23 cellular contexts compared by ENCODE assay signal in genomic region chr14:101889366-101889765, GRCh38.
DNase-seq lines count a peak whose midpoint lies in the region; ATAC-seq and TF ChIP-seq lines count a peak whose summit lies in the region.
"Had no signal": no experiment of that assay in that cellular context is flagged by ENCODE, and none has a peak within 500 bp of the region (broad histone marks: within the 10 kb centered on the region; RNA-seq: fewer than 3 reads in every experiment).

No MANE protein-coding gene starts in this region.

- no peaks in the 10 kb centered on the region for H3K9me3 Mint-ChIP-seq in activated naive CD4-positive, alpha-beta T cell treated with anti-CD3 and anti-CD28 coated beads for 36 hours
- no peaks in the 10 kb centered on the region for H3K9me3 Mint-ChIP-seq in effector memory CD8-positive, alpha-beta T cell
- H3K9me3 Mint-ChIP-seq in stimulated activated memory B cell treated with anti-CD40 and anti-IgM and Interleukin-4, amounts not matched to agents 10 μg/mL and 1 μg/mL and 100 μg/mL, for 72 hours: no peaks in the 10 kb centered on the region

- ATAC-seq in effector memory CD8-positive, alpha-beta T cell (replicated peaks): no peak
- ATAC-seq in stimulated activated memory B cell treated with anti-CD40 and anti-IgM and Interleukin-4, amounts not matched to agents 10 μg/mL and 1 μg/mL and 100 μg/mL, for 72 hours: no peak
- ATAC-seq: activated CD4-positive, CD25-positive, alpha-beta regulatory T cell treated with anti-CD3 and anti-CD28 coated beads, Interleukin-2, amount 50 U/mL, for 24 hours; activated CD8-positive, alpha-beta memory T cell treated with anti-CD3 and anti-CD28 coated beads, Interleukin-2, amount 10 ng/mL, durations not matched to agents 7 days and 5 days; esophagus mucosa; gastrocnemius medialis; sciatic nerve had no signal

- no peak for TF ChIP-seq CTCF in adrenal gland (IDR thresholded peaks at IDR 0.05)

- H3K36me3 Mint-ChIP-seq in activated naive CD4-positive, alpha-beta T cell treated with anti-CD3 and anti-CD28 coated beads for 36 hours (ENCODE audit: low read depth): peaks cover 23% of the 10 kb centered on the region
- H3K36me3 Mint-ChIP-seq in effector memory CD8-positive, alpha-beta T cell (ENCODE audit: insufficient read depth): peaks cover 94% of the 10 kb centered on the region
- peaks cover 59% of the 10 kb centered on the region for H3K36me3 Mint-ChIP-seq in stimulated activated memory B cell treated with anti-CD40 and anti-IgM and Interleukin-4, amounts not matched to agents 10 μg/mL and 1 μg/mL and 100 μg/mL, for 72 hours

- no peak overlapping the region for H3K27ac ChIP-seq in adrenal gland
- H3K27ac ChIP-seq: gastrocnemius medialis, KMS-11, parathyroid adenoma had no signal

- H3K36me3 ChIP-seq in adrenal gland (replicated peaks in 1 of 2): peaks cover 0 to 76% of the 10 kb centered on the region in 2 donors

- DNase-seq in activated naive CD4-positive, alpha-beta T cell treated with anti-CD3 and anti-CD28 coated beads for 36 hours: no peak
- no peak for DNase-seq in activated naive CD4-positive, alpha-beta T cell (lab: John Stamatoyannopoulos, UW)
- DNase-seq in NCI-H1694 (lab: John Stamatoyannopoulos, UW): peak; percentile 48
- DNase-seq in effector memory CD8-positive, alpha-beta T cell: no peak
- no peak for DNase-seq in stimulated activated CD4-positive, alpha-beta T cell treated with anti-CD3 and anti-CD28 coated beads, Interleukin-1b, Interleukin-23, amount 100 ng/mL, for 48 hours
- no peak for DNase-seq in adrenal gland
- DNase-seq in HK-2 (ENCODE audit: unreplicated experiment): no peak
- DNase-seq: activated CD8-positive, alpha-beta memory T cell treated with anti-CD3 and anti-CD28 coated beads, Interleukin-2, amount 10 ng/mL, durations not matched to agents 7 days and 5 days; activated gamma-delta T cell; DMS79 treated with DMSO at 0.1 percent for 48 hours; effector CD4-positive, alpha-beta T cell; gastrocnemius medialis; kidney glomerular epithelial cell; mammary epithelial cell; NCI-H1930; SK-N-SH; T-helper 9 cell had no signal

- H3K27ac Mint-ChIP-seq in activated naive CD4-positive, alpha-beta T cell treated with anti-CD3 and anti-CD28 coated beads for 36 hours: peak overlapping the region; percentile 56
- peak overlapping the region; percentile 38 to 41 for H3K27ac Mint-ChIP-seq in effector memory CD8-positive, alpha-beta T cell
- H3K27ac Mint-ChIP-seq in stimulated activated memory B cell treated with anti-CD40 and anti-IgM and Interleukin-4, amounts not matched to agents 10 μg/mL and 1 μg/mL and 100 μg/mL, for 72 hours: peak overlapping the region; percentile 17

- H3K4me3 Mint-ChIP-seq in activated naive CD4-positive, alpha-beta T cell treated with anti-CD3 and anti-CD28 coated beads for 36 hours: no peak overlapping the region
- H3K4me3 Mint-ChIP-seq in effector memory CD8-positive, alpha-beta T cell: no peak overlapping the region
- no peak overlapping the region for H3K4me3 Mint-ChIP-seq in stimulated activated memory B cell treated with anti-CD40 and anti-IgM and Interleukin-4, amounts not matched to agents 10 μg/mL and 1 μg/mL and 100 μg/mL, for 72 hours
- H3K4me3 Mint-ChIP-seq: activated CD8-positive, alpha-beta memory T cell treated with anti-CD3 and anti-CD28 coated beads, Interleukin-2, amount 10 ng/mL, durations not matched to agents 7 days and 5 days had no signal

- no peaks in the 10 kb centered on the region for H3K27me3 ChIP-seq in adrenal gland
- H3K27me3 ChIP-seq: gastrocnemius medialis had no signal

- TF ChIP-seq POLR2A in adrenal gland (IDR thresholded peaks at IDR 0.05): no peak

- no peaks in the 10 kb centered on the region for H3K4me1 ChIP-seq in adrenal gland (replicated peaks in 1 of 2)
- H3K4me1 ChIP-seq: gastrocnemius medialis, parathyroid adenoma had no signal

- H3K4me1 Mint-ChIP-seq in activated naive CD4-positive, alpha-beta T cell treated with anti-CD3 and anti-CD28 coated beads for 36 hours (ENCODE audit: low read depth): no peaks in the 10 kb centered on the region
- H3K4me1 Mint-ChIP-seq in effector memory CD8-positive, alpha-beta T cell (ENCODE audit: low read depth in 2 of 2): no peaks in the 10 kb centered on the region
- H3K4me1 Mint-ChIP-seq in stimulated activated memory B cell treated with anti-CD40 and anti-IgM and Interleukin-4, amounts not matched to agents 10 μg/mL and 1 μg/mL and 100 μg/mL, for 72 hours: peaks cover 6% of the 10 kb centered on the region

- H3K9me3 ChIP-seq in adrenal gland (replicated peaks in 1 of 3): no peaks in the 10 kb centered on the region
- H3K9me3 ChIP-seq: gastrocnemius medialis, SK-N-SH had no signal

- H3K4me3 ChIP-seq in adrenal gland: no peak overlapping the region
- H3K4me3 ChIP-seq: gastrocnemius medialis had no signal

- 84 to 96% (median 93%) methylated on average over 10 of the region's 10 CpGs for WGBS in adrenal gland, 4 donors

- H3K27me3 Mint-ChIP-seq in activated naive CD4-positive, alpha-beta T cell treated with anti-CD3 and anti-CD28 coated beads for 36 hours (ENCODE audit: low read depth): no peaks in the 10 kb centered on the region
- no peaks in the 10 kb centered on the region for H3K27me3 Mint-ChIP-seq in effector memory CD8-positive, alpha-beta T cell
- no peaks in the 10 kb centered on the region for H3K27me3 Mint-ChIP-seq in stimulated activated memory B cell treated with anti-CD40 and anti-IgM and Interleukin-4, amounts not matched to agents 10 μg/mL and 1 μg/mL and 100 μg/mL, for 72 hours
- H3K27me3 Mint-ChIP-seq: activated CD8-positive, alpha-beta memory T cell treated with anti-CD3 and anti-CD28 coated beads, Interleukin-2, amount 10 ng/mL, durations not matched to agents 7 days and 5 days had no signal

- CTCF ChIA-PET in activated naive CD4-positive, alpha-beta T cell treated with anti-CD3 and anti-CD28 coated beads for 36 hours (lab: Charles Lee): no interaction called here

- intact Hi-C loops in activated naive CD4-positive, alpha-beta T cell treated with anti-CD3 and anti-CD28 coated beads for 36 hours (cut with micrococcal nuclease): no loop called here
- intact Hi-C loops in adrenal gland (cut with DNase I): loop anchor here (10.0 kb wide), 1 partner anchor 115 kb away; no protein-coding TSS in a partner anchor
